ENCODE assay signal across 8 cellular contexts in genomic region chr10:5812283-5813090, GRCh38. TPM values are rescaled to one million over a fixed set of nuclear protein-coding genes. Genes with fewer than 3 reads are reported as not detected.
A peak's percentile ranks its signal among the peaks of the same experiment; 100 is the strongest.
DNase-seq lines count a peak whose midpoint lies in the region; ATAC-seq, FAIRE-seq and TF ChIP-seq lines count a peak whose summit lies in the region.

No MANE protein-coding gene starts in this region.

- H3K36me3 ChIP-seq in SJSA1, result peaks cover 41% of the 10 kb centered on the region

- peak overlapping the region; percentile 90 for H3K4me2 ChIP-seq in A549

- H3K4me1 ChIP-seq in A549, result peaks cover 33% of the 10 kb centered on the region
- peaks cover 26% of the 10 kb centered on the region for H3K4me1 ChIP-seq in SJSA1 (replicated peaks)

- POLR2A ChIA-PET in A549 (lab: Yijun Ruan, JAX), result interaction anchor here (0.6 to 2.3 kb wide), 9 partner anchors 8 to 351 kb away, joined by 3 to 18 read pairs (median 5); partner anchors contain the start of gene TASOR2

- no peaks in the 10 kb centered on the region for H3K27me3 ChIP-seq in SJSA1 (replicated peaks)

- no peak for FAIRE-seq in A549 (lab: Jason Lieb, UNC)

- H3K4me3 ChIP-seq in A549, result peak overlapping the region; percentile 97
- H3K4me3 ChIP-seq in SJSA1, result peak overlapping the region; percentile 97
- H3K4me3 ChIP-seq in retinal pigment epithelial cell (ENCODE audit: low read length), result peak overlapping the region; percentile 94

- ATAC-seq in A549 (peak; percentile 70 to 76), GM18861 (IDR thresholded peaks at IDR 0.05; ENCODE audit: unreplicated experiment) (peak; percentile 12), HG03108 (IDR thresholded peaks at IDR 0.05; ENCODE audit: unreplicated experiment) (peak; percentile 17)

- DNase-seq in A549 (ENCODE audit: low read depth in 1 of 2, low spot score in 1 of 2) (peak; percentile 27 to 36), SJSA1 (ENCODE audit: low read depth in 1 of 2, low spot score in 2 of 2) (peak in 1 of 2 experiments; percentile 50), anterior cingulate cortex (lab: John Stamatoyannopoulos, UW) (peak in 36 of 58 donors; percentile 10 to 76 (median 42)), hepatic stellate cell (ENCODE audit: low spot score) (peak; percentile 36), retinal pigment epithelial cell (ENCODE audit: low read depth) (no peak), GM19240 (ENCODE audit: insufficient read length, low spot score) (no peak)

- TF ChIP-seq CTCF in A549 (IDR thresholded peaks at IDR 0.05), result no peak
- no peak for TF ChIP-seq CTCF in retinal pigment epithelial cell (conservative IDR thresholded peaks at IDR 0.05; ENCODE audit: low read depth, low read length)

- peak overlapping the region; percentile 97 to 99 for H3K27ac ChIP-seq in A549
- H3K27ac ChIP-seq in SJSA1, result peak overlapping the region; percentile 95

- TF ChIP-seq EP300 in A549 (IDR thresholded peaks at IDR 0.05), result no peak

- TF ChIP-seq RAD21 in A549 (conservative IDR thresholded peaks at IDR 0.05 in 1 of 2, IDR thresholded peaks at IDR 0.05 in 1 of 2), result no peak

- no peak for TF ChIP-seq POLR2A in A549 (IDR thresholded peaks at IDR 0.05; ENCODE audit: low read length)

- CTCF ChIA-PET in A549 (lab: Yijun Ruan, JAX), result interaction anchor here (1.2 to 1.9 kb wide), 2 partner anchors 15 to 61 kb away, joined by 3 to 9 read pairs; no protein-coding TSS in a partner anchor

- under 1% methylated on average over 32 of the region's 49 CpGs for WGBS in A549 (ENCODE audit: missing lambda C conversion rate)

- H3K9me3 ChIP-seq in A549, result no peaks in the 10 kb centered on the region
- 0 out of 2 replicates have a peak, but pooled peaks cover 5% of the 10 kb centered on the region for H3K9me3 ChIP-seq in SJSA1 (replicated peaks)

TF ChIP-seq in A549, 52 proteins besides CTCF, POLR2A, EP300 and RAD21:
- no peak for TF ChIP-seq ZC3H11A (IDR thresholded peaks at IDR 0.05)
- TF ChIP-seq KDM1A (IDR thresholded peaks at IDR 0.05; ENCODE audit: low read depth), result no peak
- TF ChIP-seq CHD2 (IDR thresholded peaks at IDR 0.05; ENCODE audit: low read length, partially characterized antibody), result no peak
- TF ChIP-seq HDAC2 (IDR thresholded peaks at IDR 0.05), result no peak
- no peak for TF ChIP-seq RCOR1 (IDR thresholded peaks at IDR 0.05; ENCODE audit: low read depth, low read length)
- TF ChIP-seq CEBPB (IDR thresholded peaks at IDR 0.05), result no peak
- TF ChIP-seq HEYL (CRISPR knock-in tag; IDR thresholded peaks at IDR 0.05), result no peak
- no peak for TF ChIP-seq CHD4 (IDR thresholded peaks at IDR 0.05; ENCODE audit: borderline replicate concordance)
- TF ChIP-seq EHF (CRISPR knock-in tag; IDR thresholded peaks at IDR 0.05), result no peak
- TF ChIP-seq MAX (IDR thresholded peaks at IDR 0.05), result no peak; the same call in 1 of the 2 replicates
- no peak for TF ChIP-seq CBX2 (IDR thresholded peaks at IDR 0.05; ENCODE audit: borderline replicate concordance, low read depth)
- no peak for TF ChIP-seq USF2 (IDR thresholded peaks at IDR 0.05)
- no peak for TF ChIP-seq FOXS1 (CRISPR knock-in tag; IDR thresholded peaks at IDR 0.05)
- no peak for TF ChIP-seq PBX3 (IDR thresholded peaks at IDR 0.05)

RNA-seq across cellular contexts. Expression of gene GDI2, which starts 0.7 kb away (rescaled TPM):
- polyA plus RNA-seq in A549 (2011; rRNA removed) (229 and 278 TPM in 2 replicates), A549 (2017; fragmentation: RNase III; extraction: RNeasy Plus Mini Kit Qiagen cat#74134 plus additional on column Dnase treatment) (289 to 317 TPM (median 304 TPM) in 3 replicates)
- polyA plus RNA-seq in A549 (2012; cell fraction: cytosol; rRNA removed), result 101 and 110 TPM in 2 replicates
- polyA plus RNA-seq in A549 (2012; cell fraction: nucleus; rRNA removed), result 74.0 and 84.7 TPM in 2 replicates
- polyA minus RNA-seq in A549 (2011; rRNA and poly(A)+ RNA removed), result 116 and 159 TPM in 2 replicates
- 444 and 452 TPM in 2 replicates for total RNA-seq in SJSA1 (2014; rRNA removed; shearing (Covaris generic))

Comparison
In these comparisons a context has a peak if more than half of its experiments do, and no peak if none do; other contexts are left out.
1. ATAC-seq: peak in every context shown above with its lines; median percentile 73 in A549; 17 in HG03108; 12 in GM18861.
2. DNase-seq: peak in A549 (2 of 2), anterior cingulate cortex (36 of 58) and hepatic stellate cell (single experiment); none in retinal pigment epithelial cell (single experiment) and GM19240 (single experiment).
3. Peak in every context shown above with its lines, with median percentiles within 50 percentile points of each other: H3K4me3 ChIP-seq.